In the genomic region with DNA sequence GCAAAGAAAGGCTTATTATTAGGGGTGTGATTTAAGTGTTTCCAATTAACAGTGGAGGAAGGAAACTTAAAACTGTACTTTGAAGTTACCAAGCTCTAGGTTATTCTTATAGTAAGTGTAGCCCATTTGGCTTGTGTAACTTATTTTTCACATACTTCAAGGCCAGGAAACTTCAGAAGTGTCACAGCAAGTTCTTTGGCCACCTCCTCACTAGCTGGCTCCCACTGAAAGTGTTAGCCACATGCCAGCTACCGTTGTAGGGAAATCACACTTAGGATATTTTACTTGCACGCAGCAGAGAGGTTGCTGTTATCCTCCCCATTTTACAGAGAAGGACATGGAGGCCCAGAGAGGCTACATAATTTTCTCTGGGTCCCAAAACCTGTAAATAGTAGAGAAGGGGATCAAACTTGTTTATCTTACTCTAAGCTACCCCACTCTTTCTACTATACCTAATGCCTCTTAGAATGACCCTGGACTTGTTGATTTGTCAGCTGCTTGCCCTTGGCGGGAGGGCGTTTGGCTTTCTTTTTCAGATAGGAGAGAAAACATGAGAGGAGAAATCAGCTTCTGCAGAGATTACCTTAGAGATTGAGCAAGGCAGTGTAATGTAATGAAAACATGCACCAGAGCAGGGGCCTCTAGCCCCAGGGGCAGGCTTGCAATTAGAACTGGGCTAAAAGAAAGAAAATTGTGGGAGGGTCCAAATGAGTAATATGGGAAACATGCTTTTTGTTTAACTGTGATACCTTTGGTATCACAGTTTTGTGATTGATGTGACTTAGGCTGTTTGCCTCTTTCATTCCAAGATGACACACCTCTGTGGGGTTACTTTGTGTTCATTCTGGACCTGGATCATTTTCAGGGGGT, we compare ENCODE assay signal across 18 cellular contexts.
DNase-seq lines count a peak whose midpoint lies in the region; ATAC-seq and TF ChIP-seq lines count a peak whose summit lies in the region.
"Had no signal": no experiment of that assay in that cellular context is flagged by ENCODE, and none has a peak within 500 bp of the region (broad histone marks: within the 10 kb centered on the region; RNA-seq: fewer than 3 reads in every experiment).

No MANE protein-coding gene starts in this region.

- CTCF ChIA-PET in Caco-2 (lab: Charles Lee) = interaction anchor here (1.5 kb wide), 1 partner anchor 90 kb away, joined by 3 read pairs; a partner anchor contains a TSS
- CTCF ChIA-PET in RWPE1 (lab: Yijun Ruan, JAX) = interaction anchor here (0.6 kb wide), 1 partner anchor 1788 kb away, joined by 3 read pairs; no protein-coding TSS in a partner anchor

- H3K27ac Mint-ChIP-seq in Caco-2 (ENCODE audit: unreplicated experiment) (peak overlapping the region; percentile 80), neural crest cell (ENCODE audit: unreplicated experiment) (peak overlapping the region; percentile 45)
- H3K27ac Mint-ChIP-seq: activated CD8-positive, alpha-beta T cell treated with anti-CD3 and anti-CD28 coated beads, Interleukin-2, amount 10 ng/mL, durations not matched to agents 7 days and 5 days; IgD-negative memory B cell had no signal

- H3K9me3 Mint-ChIP-seq in Caco-2 (ENCODE audit: unreplicated experiment) = no peaks in the 10 kb centered on the region
- no peaks in the 10 kb centered on the region for H3K9me3 Mint-ChIP-seq in neural crest cell

- ATAC-seq in HG03097 (IDR thresholded peaks at IDR 0.05; ENCODE audit: low FRiP score, unreplicated experiment) = no peak
- ATAC-seq: activated CD8-positive, alpha-beta T cell treated with anti-CD3 and anti-CD28 coated beads, Interleukin-2, amount 10 ng/mL, durations not matched to agents 7 days and 5 days; stimulated activated naive CD8-positive, alpha-beta T cell treated with anti-CD3 and anti-CD28 coated beads, Interleukin-15, Interleukin-2, amounts not matched to agents 100 U/mL and 50 U/mL, for 24 hours had no signal

- H3K36me3 ChIP-seq in Caco-2 (ENCODE audit: control insufficient read depth, insufficient read depth, low read length) = no peaks in the 10 kb centered on the region; the same call in 1 of the 2 replicates

- no peaks in the 10 kb centered on the region for H3K27me3 ChIP-seq in Caco-2 (replicated peaks; ENCODE audit: control insufficient read depth, insufficient read depth, low read length)

- intact Hi-C loops in Caco-2 (cut with micrococcal nuclease; ENCODE audit: unreplicated experiment) = loop anchor here (1.0 to 2.0 kb wide), 5 partner anchors 12 to 59 kb away; no protein-coding TSS in a partner anchor

- no peaks in the 10 kb centered on the region; the same call in 1 of the 2 replicates for H3K9me3 ChIP-seq in Caco-2

- H3K27me3 Mint-ChIP-seq in Caco-2 (ENCODE audit: insufficient read depth, unreplicated experiment) = no peaks in the 10 kb centered on the region
- H3K27me3 Mint-ChIP-seq in neural crest cell (ENCODE audit: low read depth) = no peaks in the 10 kb centered on the region

- peaks cover 57% of the 10 kb centered on the region for H3K4me1 ChIP-seq in Caco-2

- H3K4me3 Mint-ChIP-seq in Caco-2 (ENCODE audit: unreplicated experiment) (peak overlapping the region; percentile 44), neural crest cell (no peak overlapping the region)
- H3K4me3 Mint-ChIP-seq: activated CD8-positive, alpha-beta T cell treated with anti-CD3 and anti-CD28 coated beads, Interleukin-2, amount 10 ng/mL, durations not matched to agents 7 days and 5 days; IgD-negative memory B cell had no signal

- peaks cover 54% of the 10 kb centered on the region for H3K36me3 Mint-ChIP-seq in Caco-2 (ENCODE audit: insufficient read depth, unreplicated experiment)
- H3K36me3 Mint-ChIP-seq in neural crest cell (ENCODE audit: low read depth) = peaks cover 4% of the 10 kb centered on the region
- H3K36me3 Mint-ChIP-seq: IgD-negative memory B cell had no signal

- no peak overlapping the region for H3K27ac ChIP-seq in RWPE1
- H3K27ac ChIP-seq: GM23248 had no signal

- H3K4me1 Mint-ChIP-seq in Caco-2 (ENCODE audit: low read depth, unreplicated experiment) (peaks cover 59% of the 10 kb centered on the region), neural crest cell (peaks cover 73% of the 10 kb centered on the region)
- H3K4me1 Mint-ChIP-seq: IgD-negative memory B cell had no signal

- H3K4me3 ChIP-seq in Caco-2 (ENCODE audit: low read depth, low read length) (no peak overlapping the region), fibroblast of the aortic adventitia (ENCODE audit: low read depth, low read length) (no peak overlapping the region)
- H3K4me3 ChIP-seq: GM23248 had no signal

- BruUV-seq in Caco-2 (replicated peaks; lab: Mats Ljungman, UMichigan) = TSS peak; percentile 79

- DNase-seq in Caco-2 (peak; percentile 83 to 85), RWPE1 (ENCODE audit: low spot score) (peak; percentile 41), fibroblast of the aortic adventitia (ENCODE audit: low read depth) (peak; percentile 47), neural crest cell (ENCODE audit: low read depth, low spot score) (no peak), HUDEP-2 (lab: John Stamatoyannopoulos, UW; ENCODE audit: unreplicated experiment in 76 of 76) (no peak), HCEC 1CT (no peak), NCI-H82 (lab: John Stamatoyannopoulos, UW) (no peak)
- DNase-seq: activated CD8-positive, alpha-beta T cell treated with anti-CD3 and anti-CD28 coated beads, Interleukin-2, amount 10 ng/mL, durations not matched to agents 7 days and 5 days; activated effector memory CD4-positive, alpha-beta T cell treated with Interleukin-2 at 50 U/mL for 16 hours; GM23248; head of caudate nucleus; left colon; NCI-H1092; NCI-H2171 treated with DMSO at 0.1 percent for 48 hours; small intestine; stimulated activated naive CD8-positive, alpha-beta T cell treated with anti-CD3 and anti-CD28 coated beads, Interleukin-15, Interleukin-2, amounts not matched to agents 100 U/mL and 50 U/mL, for 24 hours had no signal

- TF ChIP-seq CTCF in Caco-2 (IDR thresholded peaks at IDR 0.05; ENCODE audit: insufficient read depth in 1 of 2, low read depth in 1 of 2, low read length in 1 of 2, severe bottlenecking in 1 of 2, unreplicated experiment in 1 of 2) (no peak), RWPE1 (conservative IDR thresholded peaks at IDR 0.05; ENCODE audit: low read depth) (no peak), fibroblast of the aortic adventitia (IDR thresholded peaks at IDR 0.05; ENCODE audit: insufficient read depth, low read length) (no peak), neural crest cell (conservative IDR thresholded peaks at IDR 0.05) (no peak)

- POLR2A ChIA-PET in Caco-2 (lab: Charles Lee) (interaction anchor here (1.5 to 2.2 kb wide), 2 partner anchors 11 to 90 kb away, joined by 8 to 16 read pairs; a partner anchor contains a TSS), RWPE1 (lab: Yijun Ruan, JAX; ENCODE audit: low non-redundant PET) (no interaction called here)

Comparison
In these comparisons a context has a peak if more than half of its experiments do, and no peak if none do; other contexts are left out.
1. DNase-seq: peak in Caco-2 (2 of 2), RWPE1 (single experiment) and fibroblast of the aortic adventitia (single experiment); none in neural crest cell (single experiment), HUDEP-2 (0 of 76), HCEC 1CT (single experiment) and NCI-H82 (single experiment).